ENCODE assay signal across 8 cellular contexts in the genomic region with DNA sequence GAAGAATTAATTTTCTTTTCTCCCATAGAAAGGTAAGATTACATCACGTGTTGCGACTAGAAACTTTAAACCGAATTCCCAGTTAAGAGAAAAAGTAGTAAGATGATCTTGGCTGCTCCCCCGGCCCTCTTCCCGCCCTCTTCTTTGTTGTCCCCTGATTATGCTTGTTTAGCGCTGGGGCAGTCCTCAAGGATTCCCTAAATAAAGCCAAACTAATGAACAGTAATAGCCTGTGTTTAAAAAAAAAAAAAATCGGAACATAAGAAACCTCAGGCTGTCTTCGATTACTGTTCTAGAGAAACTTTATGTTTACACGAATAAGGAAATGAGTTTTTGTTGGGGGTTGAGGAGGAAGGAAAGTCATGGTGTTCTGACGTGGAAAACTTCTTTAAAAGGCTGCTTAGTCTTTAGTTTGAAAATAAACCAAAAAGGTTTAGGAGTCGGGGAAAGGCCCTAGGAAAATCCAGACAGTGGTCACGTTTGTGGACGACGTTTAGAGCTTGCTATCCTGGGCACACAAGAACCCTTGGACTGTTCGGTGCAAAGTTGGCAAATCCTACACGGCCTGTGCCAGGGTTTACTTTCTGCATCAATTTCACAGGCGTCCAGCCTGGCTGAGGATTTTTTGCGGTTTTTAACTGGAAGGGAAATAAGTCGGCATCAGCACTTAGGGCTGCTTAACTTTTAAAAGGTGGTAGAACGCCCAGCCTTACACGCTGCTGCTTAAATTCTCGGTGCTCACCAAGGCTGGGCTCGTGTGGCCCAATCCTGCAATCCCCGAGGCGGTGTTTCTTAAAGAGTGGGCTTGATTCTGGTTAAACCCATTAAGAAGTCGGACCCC. TPM values are rescaled to one million over a fixed set of nuclear protein-coding genes. Genes with fewer than 3 reads are reported as not detected.
DNase-seq lines count a peak whose midpoint lies in the region; ATAC-seq and TF ChIP-seq lines count a peak whose summit lies in the region.

No MANE protein-coding gene starts in this region.

- peak overlapping the region; percentile 85 for H3K4me3 Mint-ChIP-seq in Caco-2 (ENCODE audit: unreplicated experiment)

- POLR2A ChIA-PET in Caco-2 (lab: Charles Lee): interaction anchor here (1.5 kb wide), 1 partner anchor 46 kb away, joined by 6 read pairs; no protein-coding TSS in a partner anchor

- peak overlapping the region; percentile 91 for H2AFZ ChIP-seq in Karpas-422 (ENCODE audit: low read length)

- H3K36me3 ChIP-seq in Caco-2 (ENCODE audit: control insufficient read depth, insufficient read depth, low read length) (no peaks in the 10 kb centered on the region), Karpas-422 (ENCODE audit: insufficient read depth, low read length) (no peaks in the 10 kb centered on the region), right lobe of liver (no peaks in the 10 kb centered on the region)

- CTCF ChIA-PET in Caco-2 (lab: Charles Lee): interaction anchor here (1.5 kb wide), 1 partner anchor 15 kb away, joined by 5 read pairs; no protein-coding TSS in a partner anchor

- no peak for TF ChIP-seq CTCF in Caco-2 (IDR thresholded peaks at IDR 0.05; ENCODE audit: insufficient read depth in 1 of 2, low read depth in 1 of 2, low read length in 1 of 2, severe bottlenecking in 1 of 2, unreplicated experiment in 1 of 2)
- TF ChIP-seq CTCF in VCaP (conservative IDR thresholded peaks at IDR 0.05): no peak
- TF ChIP-seq CTCF in right lobe of liver (IDR thresholded peaks at IDR 0.05): no peak

- peak; percentile 45 to 66 (median 55) for ATAC-seq in right lobe of liver
- ATAC-seq in HG03025 (IDR thresholded peaks at IDR 0.05; ENCODE audit: low FRiP score, unreplicated experiment): no peak

- H3K4me2 ChIP-seq in Karpas-422 (ENCODE audit: low read depth, low read length, poor library complexity, severe bottlenecking): peak overlapping the region; percentile 92

- DNase-seq in Caco-2: no peak
- peak; percentile 78 for DNase-seq in Karpas-422
- peak; percentile 28 for DNase-seq in dedifferentiated amniotic fluid mesenchymal stem cell (ENCODE audit: extremely low spot score)
- peak; percentile 45 to 86 (median 76) for DNase-seq in right lobe of liver
- peak; percentile 60 for DNase-seq in stimulated activated CD4-positive, alpha-beta T cell treated with anti-CD3 and anti-CD28 coated beads, Interleukin-4, amount 100 ng/mL, for 24 hours
- DNase-seq in NCI-H345 treated with DMSO at 0.1 percent for 48 hours (lab: John Stamatoyannopoulos, UW; ENCODE audit: unreplicated experiment): no peak

- peak; percentile 27 for TF ChIP-seq POLR2A in right lobe of liver (IDR thresholded peaks at IDR 0.05)

- H3K27ac Mint-ChIP-seq in Caco-2 (ENCODE audit: unreplicated experiment): peak overlapping the region; percentile 94

- no TSS peak for BruUV-seq in Caco-2 (replicated peaks; lab: Mats Ljungman, UMichigan)

- H3K9ac ChIP-seq in Karpas-422 (ENCODE audit: low read length): peak overlapping the region; percentile 69

- peaks cover 8% of the 10 kb centered on the region for H4K20me1 ChIP-seq in Karpas-422 (ENCODE audit: insufficient read depth, low read depth, low read length)

- H3K9me3 ChIP-seq in Caco-2 (no peaks in the 10 kb centered on the region), Karpas-422 (ENCODE audit: low read length) (no peaks in the 10 kb centered on the region), right lobe of liver (no peaks in the 10 kb centered on the region)

- H3K9me3 Mint-ChIP-seq in Caco-2 (ENCODE audit: unreplicated experiment): no peaks in the 10 kb centered on the region

- H3K79me2 ChIP-seq in Karpas-422 (ENCODE audit: low read length): peaks cover 52% of the 10 kb centered on the region

- WGBS in right lobe of liver (ENCODE audit: insufficient coverage, low coverage, low lambda C conversion rate, missing lambda C conversion rate): under 1% methylated on average over 26 of the region's 26 CpGs

- peaks cover 11% of the 10 kb centered on the region for H3K4me1 Mint-ChIP-seq in Caco-2 (ENCODE audit: low read depth, unreplicated experiment)

- peak overlapping the region; percentile 72 for H3K4me3 ChIP-seq in Caco-2 (ENCODE audit: low read depth, low read length)
- H3K4me3 ChIP-seq in Karpas-422 (ENCODE audit: low read length): peak overlapping the region; percentile 83
- H3K4me3 ChIP-seq in right lobe of liver: peak overlapping the region; percentile 74 to 89 (median 80)

- H3K4me1 ChIP-seq in Caco-2 (peaks cover 23% of the 10 kb centered on the region), Karpas-422 (ENCODE audit: low read length) (peaks cover 53% of the 10 kb centered on the region), right lobe of liver (peaks cover 0 to 48% (median 16%) of the 10 kb centered on the region in 4 donors)

- H3K36me3 Mint-ChIP-seq in Caco-2 (ENCODE audit: insufficient read depth, unreplicated experiment): peaks cover 11% of the 10 kb centered on the region

- H3K27ac ChIP-seq in Karpas-422 (ENCODE audit: low read length) (peak overlapping the region; percentile 89), VCaP (peak overlapping the region; percentile 87), right lobe of liver (peak overlapping the region; percentile 97 to 99 (median 99))

- no peaks in the 10 kb centered on the region for H3K27me3 Mint-ChIP-seq in Caco-2 (ENCODE audit: insufficient read depth, unreplicated experiment)

- intact Hi-C loops in Caco-2 (cut with micrococcal nuclease; ENCODE audit: unreplicated experiment): no loop called here
- intact Hi-C loops in right lobe of liver (cut with DNase I): no loop called here

- no peaks in the 10 kb centered on the region for H3K27me3 ChIP-seq in Caco-2 (replicated peaks; ENCODE audit: control insufficient read depth, insufficient read depth, low read length)
- no peaks in the 10 kb centered on the region for H3K27me3 ChIP-seq in Karpas-422 (ENCODE audit: low read length)
- no peaks in the 10 kb centered on the region for H3K27me3 ChIP-seq in right lobe of liver

- H3K9me2 ChIP-seq in Karpas-422 (replicated peaks; ENCODE audit: insufficient read depth, low read length): no peaks in the 10 kb centered on the region

RNA-seq across cellular contexts. Expression of gene MAT2B, which starts 1.1 kb away (rescaled TPM):
- total RNA-seq in Caco-2 (2022) (23.4 and 25.1 TPM in 2 replicates), right lobe of liver (10 to 100 TPM; 21.6 to 40.7 (median 26.6) TPM)
- 47.6 and 72.5 TPM in 2 replicates for total RNA-seq in Karpas-422 (2014; rRNA removed; shearing (Covaris generic); ENCODE audit: low replicate concordance)

RNA-seq across cellular contexts. Expression of gene HMMR, which starts 43.9 kb away (rescaled TPM):
- 61.1 and 64.2 TPM in 2 replicates for total RNA-seq in Caco-2 (2022)
- 37.6 and 80.5 TPM in 2 replicates for total RNA-seq in Karpas-422 (2014; rRNA removed; shearing (Covaris generic); ENCODE audit: low replicate concordance)
- 1 to 10 TPM in 4 of 6 experiments, under 1 TPM in 2; 0.11 to 3.0 (median 1.1) TPM for total RNA-seq in right lobe of liver

RNA-seq across cellular contexts. Expression of gene NUDCD2, which starts 44.4 kb away (rescaled TPM):
- 50.0 and 50.9 TPM in 2 replicates for total RNA-seq in Caco-2 (2022)
- 15.5 and 29.4 TPM in 2 replicates for total RNA-seq in Karpas-422 (2014; rRNA removed; shearing (Covaris generic); ENCODE audit: low replicate concordance)
- total RNA-seq in right lobe of liver: 10 to 100 TPM in 4 of 6 experiments, 1 to 10 TPM in 2; 2.0 to 16.9 (median 11.8) TPM

Comparison
In these comparisons a context has a peak if more than half of its experiments do, and no peak if none do; other contexts are left out.
1. DNase-seq: peak in Karpas-422 (single experiment), dedifferentiated amniotic fluid mesenchymal stem cell (single experiment), right lobe of liver (3 of 3) and stimulated activated CD4-positive, alpha-beta T cell treated with anti-CD3 and anti-CD28 coated beads, Interleukin-4, amount 100 ng/mL, for 24 hours (single experiment); none in Caco-2 (0 of 2) and NCI-H345 treated with DMSO at 0.1 percent for 48 hours (single experiment).
2. Peak in every context shown above with its lines, with median percentiles within 50 percentile points of each other: H3K4me3 ChIP-seq and H3K27ac ChIP-seq.